Comparison of ENCODE assay signal across 7 cellular contexts in the genomic region with DNA sequence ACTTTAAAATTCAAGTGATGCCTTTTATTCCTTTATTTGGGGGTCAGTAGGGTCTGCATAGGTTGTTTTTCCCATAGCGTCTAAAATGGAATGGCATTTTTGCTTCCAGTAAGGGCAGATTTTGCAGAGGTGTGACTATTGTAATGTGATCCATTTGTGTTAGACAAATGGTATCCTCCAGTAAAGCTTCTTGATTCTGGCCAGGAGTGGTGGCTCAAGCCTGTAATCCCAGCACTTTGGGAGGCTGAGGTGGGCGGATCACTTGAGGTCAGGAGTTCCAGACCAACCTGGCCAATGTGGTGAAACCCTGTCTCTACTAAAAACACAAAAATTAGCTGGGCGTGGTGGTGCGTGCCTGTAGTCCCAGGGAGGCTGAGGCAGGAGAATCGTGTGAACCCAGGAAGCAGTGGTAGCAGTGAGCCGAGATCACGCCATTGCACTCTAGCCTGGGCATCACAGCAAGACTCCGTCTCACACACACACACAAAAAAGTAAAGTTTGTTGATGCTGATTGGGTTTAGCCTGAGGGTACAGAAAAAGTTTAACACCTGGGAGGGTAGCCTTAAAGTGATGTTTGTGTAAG. TPM values are rescaled to one million over a fixed set of nuclear protein-coding genes. Genes with fewer than 3 reads are reported as not detected.
DNase-seq lines count a peak whose midpoint lies in the region; FAIRE-seq and TF ChIP-seq lines count a peak whose summit lies in the region.
"Not testable (repeated sequence)": the region's sequence is repeated elsewhere in the genome, so short reads cannot be mapped to it uniquely, and the experiment has no call there.
"Had no signal": no experiment of that assay in that cellular context is flagged by ENCODE, and none has a peak within 500 bp of the region (broad histone marks: within the 10 kb centered on the region; RNA-seq: fewer than 3 reads in every experiment).

No MANE protein-coding gene starts in this region.

- H4K20me1 ChIP-seq in keratinocyte (ENCODE audit: control insufficient read depth, extremely low read depth, insufficient read depth, low read length) = not testable (repeated sequence)

- H3K4me2 ChIP-seq in keratinocyte (ENCODE audit: control insufficient read depth, extremely low read depth, insufficient read depth, low read depth, low read length) (peak overlapping the region; percentile 96), parathyroid adenoma (ENCODE audit: low read length) (peak overlapping the region; percentile 80)

- TF ChIP-seq POLR2A in uterus (IDR thresholded peaks at IDR 0.05) = not testable (repeated sequence)

- not testable (repeated sequence) for FAIRE-seq in keratinocyte (lab: Jason Lieb, UNC)

- not testable (repeated sequence) for H3K27me3 ChIP-seq in dorsolateral prefrontal cortex; keratinocyte (ENCODE audit: control insufficient read depth, extremely low read depth, insufficient read depth, low read length); parathyroid adenoma (ENCODE audit: control insufficient read depth, insufficient read depth, low read length); uterus

- H3K9me1 ChIP-seq in keratinocyte (ENCODE audit: control insufficient read depth, extremely low read depth, insufficient read depth, low read length) = not testable (repeated sequence)

- H3K4me3 Mint-ChIP-seq in HFFc6 = peak overlapping the region; percentile 86
- peak overlapping the region; percentile 84 for H3K4me3 Mint-ChIP-seq in activated T-cell treated with anti-CD3 and anti-CD28 coated beads, Interleukin-2, amount 50 U/mL, for 24 hours

- H3K9me3 ChIP-seq in keratinocyte (ENCODE audit: control insufficient read depth, low read depth, low read length); parathyroid adenoma (ENCODE audit: control insufficient read depth, low read length); uterus: not testable (repeated sequence)

- not testable (repeated sequence) for H3K36me3 ChIP-seq in keratinocyte (ENCODE audit: control insufficient read depth in 2 of 2, extremely low read depth in 1 of 2, insufficient read depth in 2 of 2, low read length in 2 of 2); parathyroid adenoma (ENCODE audit: control insufficient read depth, insufficient read depth, low read length); uterus

- peaks cover 11% of the 10 kb centered on the region for H3K27me3 Mint-ChIP-seq in HFFc6 (ENCODE audit: insufficient read depth)
- not testable (repeated sequence) for H3K27me3 Mint-ChIP-seq in activated T-cell treated with anti-CD3 and anti-CD28 coated beads, Interleukin-2, amount 50 U/mL, for 24 hours

- H3K4me3 ChIP-seq in dorsolateral prefrontal cortex = peak overlapping the region; percentile 18 to 83 (median 59)
- H3K4me3 ChIP-seq in keratinocyte (ENCODE audit: control insufficient read depth in 2 of 3, extremely low read depth in 1 of 3, insufficient read depth in 2 of 3, low read depth in 1 of 3, low read length in 3 of 3) = peak overlapping the region; percentile 56 to 67 (median 62)
- H3K4me3 ChIP-seq in parathyroid adenoma (ENCODE audit: low read depth, low read length) = peak overlapping the region; percentile 78
- peak overlapping the region; percentile 26 for H3K4me3 ChIP-seq in uterus

- H3K4me1 ChIP-seq in keratinocyte (ENCODE audit: control insufficient read depth, extremely low read depth, insufficient read depth, low read length) (peaks cover 36% of the 10 kb centered on the region), parathyroid adenoma (peaks cover 13% of the 10 kb centered on the region)
- not testable (repeated sequence) for H3K4me1 ChIP-seq in uterus

- not testable (repeated sequence) for TF ChIP-seq CTCF in HFFc6 (IDR thresholded peaks at IDR 0.05); keratinocyte (optimal IDR thresholded peaks at IDR 0.05 in 1 of 3, IDR thresholded peaks at IDR 0.05 in 1 of 3, conservative IDR thresholded peaks at IDR 0.05 in 1 of 3; ENCODE audit: extremely low read depth in 1 of 3, insufficient read depth in 2 of 3, low read length in 3 of 3); parathyroid adenoma (IDR thresholded peaks at IDR 0.05); uterus (IDR thresholded peaks at IDR 0.05)
- TF ChIP-seq CTCF in dorsolateral prefrontal cortex (IDR thresholded peaks at IDR 0.05 in 54 of 56, conservative IDR thresholded peaks at IDR 0.05 in 2 of 56; ENCODE audit: low read depth in 1 of 56, partially characterized antibody in 56 of 56) = peak in 3 of 56 donors; percentile 1 to 9 (median 5)

- peaks cover 26% of the 10 kb centered on the region for H3K79me2 ChIP-seq in keratinocyte (ENCODE audit: control insufficient read depth, insufficient read depth, low read length)
- H3K79me2 ChIP-seq in parathyroid adenoma = not testable (repeated sequence)

- peak overlapping the region; percentile 59 for H3K9ac ChIP-seq in keratinocyte (ENCODE audit: control insufficient read depth, extremely low read depth, insufficient read depth, low read length)
- H3K9ac ChIP-seq in parathyroid adenoma = not testable (repeated sequence)

- not testable (repeated sequence) for DNase-seq in HFFc6; activated T-cell treated with anti-CD3 and anti-CD28 coated beads, Interleukin-2, amount 50 U/mL, for 24 hours; keratinocyte (ENCODE audit: low read depth, low spot score); uterus
- peak in 1 of 10 donors; percentile 54 for DNase-seq in dorsolateral prefrontal cortex

- H3K27ac ChIP-seq in dorsolateral prefrontal cortex = peak overlapping the region; percentile 38 to 100 (median 100)
- peak overlapping the region; percentile 15 for H3K27ac ChIP-seq in keratinocyte (ENCODE audit: control insufficient read depth, insufficient read depth, low read length)
- peak overlapping the region; percentile 41 for H3K27ac ChIP-seq in parathyroid adenoma
- peak overlapping the region; percentile 66 to 99 for H3K27ac ChIP-seq in uterus

- dilution Hi-C loops in keratinocyte (cut with MboI; ENCODE audit: extremely low pct_ligation_motif_present, low sequenced_read_pairs) = not testable (repeated sequence)

- peaks cover 11% of the 10 kb centered on the region for H3K9me3 Mint-ChIP-seq in HFFc6
- H3K9me3 Mint-ChIP-seq in activated T-cell treated with anti-CD3 and anti-CD28 coated beads, Interleukin-2, amount 50 U/mL, for 24 hours = not testable (repeated sequence)

- peaks cover 18% of the 10 kb centered on the region for H3K36me3 Mint-ChIP-seq in HFFc6 (ENCODE audit: low read depth)
- peaks cover 14% of the 10 kb centered on the region for H3K36me3 Mint-ChIP-seq in activated T-cell treated with anti-CD3 and anti-CD28 coated beads, Interleukin-2, amount 50 U/mL, for 24 hours (ENCODE audit: low read depth)

- H3K27ac Mint-ChIP-seq in HFFc6 = peak overlapping the region; percentile 48
- peak overlapping the region; percentile 89 for H3K27ac Mint-ChIP-seq in activated T-cell treated with anti-CD3 and anti-CD28 coated beads, Interleukin-2, amount 50 U/mL, for 24 hours

- intact Hi-C loops in dorsolateral prefrontal cortex (cut with DNase I); uterus (cut with DNase I; ENCODE audit: low total_unique reads): not testable (repeated sequence)

- H2AFZ ChIP-seq in keratinocyte (ENCODE audit: control insufficient read depth, low read length); parathyroid adenoma: not testable (repeated sequence)

- peaks cover 65% of the 10 kb centered on the region for H3K4me1 Mint-ChIP-seq in HFFc6 (ENCODE audit: low read depth)
- H3K4me1 Mint-ChIP-seq in activated T-cell treated with anti-CD3 and anti-CD28 coated beads, Interleukin-2, amount 50 U/mL, for 24 hours (ENCODE audit: low read depth) = peaks cover 68% of the 10 kb centered on the region

RNA-seq across cellular contexts. Expression of gene HSPA1A, which starts 2.7 kb away (rescaled TPM):
- total RNA-seq in HFFc6 (2021; fragmentation: NEBNext Ultra II Directional; extraction: Animal tissue kit (Norgen Biotek cat#: 25700)) = 100 to 1,000 TPM in 1 of 6 experiments, 10 to 100 TPM in 5; 78.5 to 102 (median 84.7) TPM
- total RNA-seq in dorsolateral prefrontal cortex (1,000 to 10,000 TPM in 12 of 120 experiments, 100 to 1,000 TPM in 96, 10 to 100 TPM in 12; 73.4 to 4,082 (median 220) TPM), uterus (100 to 1,000 TPM in 3 of 4 donors, 10 to 100 TPM in 1; 98.8 to 261 (median 170) TPM)
- 95.5 to 142 TPM (median 110 TPM) in 3 replicates for polyA plus RNA-seq in keratinocyte
- 543 TPM for polyA plus RNA-seq in keratinocyte (2011; ENCODE audit: low read depth)
- polyA plus RNA-seq in keratinocyte (2011; cell fraction: cytosol; rRNA removed) = 58.1 and 98.7 TPM in 2 replicates
- polyA plus RNA-seq in keratinocyte (2011; cell fraction: nucleus; rRNA removed) = 269 and 283 TPM in 2 replicates
- polyA plus RNA-seq in keratinocyte (2012; ENCODE audit: low replicate concordance) = 215 and 387 TPM in 2 replicates
- 56.7 to 205 TPM (median 64.7 TPM) in 3 replicates for polyA minus RNA-seq in keratinocyte
- 139 TPM for polyA minus RNA-seq in keratinocyte (2011; cell fraction: cytosol; rRNA and poly(A)+ RNA removed)
- polyA minus RNA-seq in keratinocyte (2011; cell fraction: nucleus; rRNA and poly(A)+ RNA removed) = 212 and 216 TPM in 2 replicates
- total RNA-seq: G401 had no signal

RNA-seq across cellular contexts. Expression of gene HSPA1L, which starts 2.9 kb away (rescaled TPM):
- 1 to 10 TPM; 1.2 to 1.9 (median 1.6) TPM for total RNA-seq in HFFc6 (2021; fragmentation: NEBNext Ultra II Directional; extraction: Animal tissue kit (Norgen Biotek cat#: 25700))
- total RNA-seq in dorsolateral prefrontal cortex (10 to 100 TPM in 3 of 120 experiments, 1 to 10 TPM in 117; 3.0 to 12.0 (median 5.5) TPM), uterus (1 to 10 TPM in 3 of 4 donors, under 1 TPM in 1; 0.59 to 4.6 (median 2.3) TPM)
- 0.31 to 0.60 TPM (median 0.54 TPM) in 3 replicates for polyA plus RNA-seq in keratinocyte
- polyA plus RNA-seq in keratinocyte (2011; ENCODE audit: low read depth) = 1.1 TPM
- 0.30 and 0.49 TPM in 2 replicates for polyA plus RNA-seq in keratinocyte (2011; cell fraction: cytosol; rRNA removed)
- polyA plus RNA-seq in keratinocyte (2011; cell fraction: nucleus; rRNA removed) = 0.61 and 0.88 TPM in 2 replicates
- 0.47 and 0.97 TPM in 2 replicates for polyA plus RNA-seq in keratinocyte (2012; ENCODE audit: low replicate concordance)
- polyA minus RNA-seq in keratinocyte = 0.35 to 0.82 TPM (median 0.73 TPM) in 3 replicates
- not detected for polyA minus RNA-seq in keratinocyte (2011; cell fraction: cytosol; rRNA and poly(A)+ RNA removed)
- 1.2 TPM in 1 of 2 replicates, not detected in the other for polyA minus RNA-seq in keratinocyte (2011; cell fraction: nucleus; rRNA and poly(A)+ RNA removed)

RNA-seq across cellular contexts. Expression of gene HSPA1B, which starts 9.5 kb away (rescaled TPM):
- 100 to 1,000 TPM in 2 of 6 experiments, 10 to 100 TPM in 4; 95.5 to 116 (median 98.9) TPM for total RNA-seq in HFFc6 (2021; fragmentation: NEBNext Ultra II Directional; extraction: Animal tissue kit (Norgen Biotek cat#: 25700))
- 1,000 to 10,000 TPM in 12 of 120 experiments, 100 to 1,000 TPM in 108; 119 to 3,588 (median 260) TPM for total RNA-seq in dorsolateral prefrontal cortex
- polyA plus RNA-seq in keratinocyte = 33.5 to 65.8 TPM (median 48.1 TPM) in 3 replicates
- 466 TPM for polyA plus RNA-seq in keratinocyte (2011; ENCODE audit: low read depth)
- 25.5 and 35.7 TPM in 2 replicates for polyA plus RNA-seq in keratinocyte (2011; cell fraction: cytosol; rRNA removed)
- polyA plus RNA-seq in keratinocyte (2011; cell fraction: nucleus; rRNA removed) = 107 and 118 TPM in 2 replicates
- 88.4 and 366 TPM in 2 replicates for polyA plus RNA-seq in keratinocyte (2012; ENCODE audit: low replicate concordance)
- polyA minus RNA-seq in keratinocyte = 56.1 to 86.6 TPM (median 65.9 TPM) in 3 replicates
- polyA minus RNA-seq in keratinocyte (2011; cell fraction: cytosol; rRNA and poly(A)+ RNA removed) = 89.0 TPM
- 125 and 143 TPM in 2 replicates for polyA minus RNA-seq in keratinocyte (2011; cell fraction: nucleus; rRNA and poly(A)+ RNA removed)
- 100 to 1,000 TPM in 2 of 4 donors, 10 to 100 TPM in 2; 40.3 to 268 (median 152) TPM for total RNA-seq in uterus

RNA-seq across cellular contexts. Expression of gene LSM2, which starts 11.3 kb away (rescaled TPM):
- total RNA-seq in HFFc6 (2021; fragmentation: NEBNext Ultra II Directional; extraction: Animal tissue kit (Norgen Biotek cat#: 25700)) = 10 to 100 TPM; 31.8 to 48.5 (median 43.4) TPM
- total RNA-seq in dorsolateral prefrontal cortex (10 to 100 TPM; 14.4 to 37.9 (median 25.8) TPM), uterus (100 to 1,000 TPM in 1 of 4 donors, 10 to 100 TPM in 3; 37.1 to 119 (median 58.7) TPM)
- 34.4 to 84.1 TPM (median 46.5 TPM) in 3 replicates for polyA plus RNA-seq in keratinocyte
- 18.7 TPM for polyA plus RNA-seq in keratinocyte (2011; ENCODE audit: low read depth)
- 65.3 and 72.5 TPM in 2 replicates for polyA plus RNA-seq in keratinocyte (2011; cell fraction: cytosol; rRNA removed)
- 14.3 and 16.3 TPM in 2 replicates for polyA plus RNA-seq in keratinocyte (2011; cell fraction: nucleus; rRNA removed)
- polyA plus RNA-seq in keratinocyte (2012; ENCODE audit: low replicate concordance) = 44.6 and 69.2 TPM in 2 replicates
- 33.6 to 70.1 TPM (median 49.5 TPM) in 3 replicates for polyA minus RNA-seq in keratinocyte
- 27.6 TPM for polyA minus RNA-seq in keratinocyte (2011; cell fraction: cytosol; rRNA and poly(A)+ RNA removed)
- 4.2 and 6.5 TPM in 2 replicates for polyA minus RNA-seq in keratinocyte (2011; cell fraction: nucleus; rRNA and poly(A)+ RNA removed)

RNA-seq across cellular contexts. Expression of gene VARS1, which starts 22.5 kb away (rescaled TPM):
- total RNA-seq in HFFc6 (2021; fragmentation: NEBNext Ultra II Directional; extraction: Animal tissue kit (Norgen Biotek cat#: 25700)) = 100 to 1,000 TPM; 117 to 144 (median 127) TPM
- total RNA-seq in dorsolateral prefrontal cortex = 10 to 100 TPM; 36.7 to 78.7 (median 56.4) TPM
- 17.2 to 57.2 TPM (median 26.3 TPM) in 3 replicates for polyA plus RNA-seq in keratinocyte
- 44.1 TPM for polyA plus RNA-seq in keratinocyte (2011; ENCODE audit: low read depth)
- polyA plus RNA-seq in keratinocyte (2011; cell fraction: cytosol; rRNA removed) = 27.8 and 40.9 TPM in 2 replicates
- 85.5 and 95.4 TPM in 2 replicates for polyA plus RNA-seq in keratinocyte (2011; cell fraction: nucleus; rRNA removed)
- 61.7 and 103 TPM in 2 replicates for polyA plus RNA-seq in keratinocyte (2012; ENCODE audit: low replicate concordance)
- polyA minus RNA-seq in keratinocyte = 55.0 to 361 TPM (median 75.6 TPM) in 3 replicates
- polyA minus RNA-seq in keratinocyte (2011; cell fraction: cytosol; rRNA and poly(A)+ RNA removed) = 101 TPM
- polyA minus RNA-seq in keratinocyte (2011; cell fraction: nucleus; rRNA and poly(A)+ RNA removed) = 84.8 and 88.7 TPM in 2 replicates
- 100 to 1,000 TPM in 1 of 4 donors, 10 to 100 TPM in 3; 35.6 to 118 (median 53.4) TPM for total RNA-seq in uterus

Comparison
In these comparisons a context has a peak if more than half of its experiments do, and no peak if none do; other contexts are left out.
1. H3K27ac ChIP-seq: peak in every context shown above with its lines; median percentile 100 in dorsolateral prefrontal cortex; 82 in uterus; 41 in parathyroid adenoma; 15 in keratinocyte.
2. H3K4me3 ChIP-seq: peak in every context shown above with its lines; median percentile 78 in parathyroid adenoma; 62 in keratinocyte; 59 in dorsolateral prefrontal cortex; 26 in uterus.